9 cellular contexts compared by ENCODE assay signal in the genomic region with DNA sequence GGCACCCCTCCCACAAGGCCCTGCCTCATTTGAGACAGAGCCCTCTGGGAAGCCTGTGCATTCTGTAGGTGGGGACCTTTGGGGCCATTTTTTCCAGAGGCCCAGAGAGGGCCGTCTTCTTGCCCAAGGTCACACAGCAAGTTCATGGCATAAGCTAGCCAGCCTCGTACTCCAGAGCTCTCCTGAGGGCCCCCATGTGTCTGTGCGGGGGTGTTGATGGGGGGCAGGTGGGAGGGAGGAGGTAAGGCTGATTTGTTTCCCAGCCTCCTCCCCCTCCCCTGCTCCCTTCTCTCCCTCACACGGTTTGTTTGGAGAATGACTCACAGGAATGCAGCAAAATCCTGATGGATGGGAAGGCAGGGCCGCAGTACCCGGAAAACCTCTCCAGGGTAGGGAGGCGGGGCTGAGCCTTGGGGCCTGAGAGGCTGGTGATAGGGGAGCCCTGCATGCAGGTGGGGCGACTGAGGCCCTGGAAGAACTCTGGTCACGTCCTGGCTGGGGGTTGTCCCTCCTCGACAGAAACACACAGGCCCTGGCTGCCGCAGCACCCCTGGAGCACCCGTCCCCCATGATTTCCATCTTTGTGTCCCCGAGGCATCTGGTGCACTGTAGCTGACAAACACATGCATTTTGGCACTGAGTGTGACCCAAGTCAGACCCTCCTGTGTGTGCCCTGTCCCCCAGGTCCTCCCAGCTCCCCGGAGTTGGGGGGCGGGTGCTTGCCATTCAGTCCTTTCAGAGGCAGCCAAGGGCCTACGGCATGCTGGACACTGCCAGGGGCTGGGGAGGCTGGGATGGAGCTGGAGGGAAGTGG. TPM values are rescaled to one million over a fixed set of nuclear protein-coding genes. Genes with fewer than 3 reads are reported as not detected.
DNase-seq lines count a peak whose midpoint lies in the region; ATAC-seq and TF ChIP-seq lines count a peak whose summit lies in the region.
"Had no signal": no experiment of that assay in that cellular context is flagged by ENCODE, and none has a peak within 500 bp of the region (broad histone marks: within the 10 kb centered on the region; RNA-seq: fewer than 3 reads in every experiment).

No MANE protein-coding gene starts in this region.

- no peaks in the 10 kb centered on the region for H3K27me3 ChIP-seq in A673 (replicated peaks; ENCODE audit: insufficient read depth, low read depth, low read length, poor library complexity)

- peaks cover 49% of the 10 kb centered on the region for H3K4me1 ChIP-seq in A673 (ENCODE audit: insufficient read depth, low read length, poor library complexity, severe bottlenecking)

- H3K4me1 Mint-ChIP-seq in mesothelial cell of epicardium, result peaks cover 80% of the 10 kb centered on the region

- H3K4me3 ChIP-seq in A673 (ENCODE audit: low read depth, low read length, poor library complexity, severe bottlenecking), result no peak overlapping the region

- no peak overlapping the region for H3K4me3 Mint-ChIP-seq in mesothelial cell of epicardium
- H3K4me3 Mint-ChIP-seq: T-helper 1 cell treated with Interleukin-12 subunit alpha and Interleukin-12 subunit beta and Interleukin-4 antibody, amounts not matched to agents 30 μg/mL and 1 μg/mL, for 36 hours had no signal

- no peaks in the 10 kb centered on the region for H3K36me3 ChIP-seq in A673 (ENCODE audit: insufficient read depth, low read length, poor library complexity, severe bottlenecking)

- H3K9me3 Mint-ChIP-seq in mesothelial cell of epicardium, result no peaks in the 10 kb centered on the region
- H3K9me3 Mint-ChIP-seq: T-helper 1 cell treated with Interleukin-12 subunit alpha and Interleukin-12 subunit beta and Interleukin-4 antibody, amounts not matched to agents 30 μg/mL and 1 μg/mL, for 36 hours had no signal

- no peak for ATAC-seq in HG02970 (IDR thresholded peaks at IDR 0.05; ENCODE audit: low FRiP score, unreplicated experiment)

- no peaks in the 10 kb centered on the region for H3K9me3 ChIP-seq in A673 (ENCODE audit: low read depth, low read length, poor library complexity, severe bottlenecking)

- DNase-seq in A673 (ENCODE audit: low spot score) (peak; percentile 53), HuH-7 (ENCODE audit: low spot score) (peak; percentile 91), mesothelial cell of epicardium (ENCODE audit: low spot score in 2 of 2, unreplicated experiment in 2 of 2) (peak; percentile 68 to 82), COR-L47 (lab: John Stamatoyannopoulos, UW) (no peak), globus pallidus (ENCODE audit: low spot score) (no peak), pons (ENCODE audit: low spot score) (no peak)

- H3K27ac ChIP-seq in A673 (ENCODE audit: low read depth, low read length, poor library complexity, severe bottlenecking) (peak overlapping the region; percentile 5), cingulate gyrus (ENCODE audit: low read depth, low read length) (peak overlapping the region; percentile 84)

- H3K27ac Mint-ChIP-seq in mesothelial cell of epicardium, result peak overlapping the region; percentile 95
- H3K27ac Mint-ChIP-seq: T-helper 1 cell treated with Interleukin-12 subunit alpha and Interleukin-12 subunit beta and Interleukin-4 antibody, amounts not matched to agents 30 μg/mL and 1 μg/mL, for 36 hours had no signal

- H3K36me3 Mint-ChIP-seq in mesothelial cell of epicardium, result peaks cover 3% of the 10 kb centered on the region

- BruUV-seq in A673 (replicated peaks; lab: Mats Ljungman, UMichigan), result no TSS peak

- no peak for TF ChIP-seq CTCF in A673 (conservative IDR thresholded peaks at IDR 0.05; ENCODE audit: low read depth, low read length)
- TF ChIP-seq CTCF in mesothelial cell of epicardium (IDR thresholded peaks at IDR 0.05; ENCODE audit: unreplicated experiment), result no peak

- intact Hi-C loops in A673 (cut with micrococcal nuclease; ENCODE audit: unreplicated experiment), result no loop called here

- POLR2A ChIA-PET in A673 (lab: Charles Lee; ENCODE audit: low non-redundant PET), result no interaction called here

- no peaks in the 10 kb centered on the region for H3K27me3 Mint-ChIP-seq in mesothelial cell of epicardium (ENCODE audit: low read depth)

- CTCF ChIA-PET in A673 (lab: Charles Lee), result no interaction called here

RNA-seq across cellular contexts. Expression of gene RAI1, which starts 29.7 kb away (rescaled TPM):
- total RNA-seq in A673 (2021) (46.8 and 58.9 TPM in 2 replicates), mesothelial cell of epicardium (127 to 137 TPM (median 129 TPM) in 3 replicates)

Comparison
In these comparisons a context has a peak if more than half of its experiments do, and no peak if none do; other contexts are left out.
1. DNase-seq: peak in A673 (single experiment), HuH-7 (single experiment) and mesothelial cell of epicardium (2 of 2); none in COR-L47 (single experiment), globus pallidus (single experiment) and pons (single experiment).